Comparison of ENCODE assay signal across 1 cellular context in genomic region chr1:152047954-152048640, GRCh38.
A peak's percentile ranks its signal among the peaks of the same experiment; 100 is the strongest.
TF ChIP-seq lines count a peak whose summit lies in the region.

No MANE protein-coding gene starts in this region.

TF ChIP-seq in HepG2, 621 proteins besides CTCF, POLR2A, EP300 and RAD21 (continued from another document and continues in another):
- TF ChIP-seq THRA (CRISPR knock-in tag; IDR thresholded peaks at IDR 0.05; ENCODE audit: borderline replicate concordance) (0 out of 2 replicates have a peak, but pooled peaks have one; percentile 30), ZNF552 (CRISPR knock-in tag; IDR thresholded peaks at IDR 0.05; ENCODE audit: borderline replicate concordance) (no peak), HNRNPUL1 (IDR thresholded peaks at IDR 0.05; ENCODE audit: low read depth, low read length) (no peak), NFYC (CRISPR knock-in tag; IDR thresholded peaks at IDR 0.05) (peak; percentile 54; the same call in 1 of the 2 replicates), PBX2 (CRISPR knock-in tag; IDR thresholded peaks at IDR 0.05) (no peak), ZC3H4 (CRISPR knock-in tag; IDR thresholded peaks at IDR 0.05; ENCODE audit: borderline replicate concordance) (no peak), DRAP1 (CRISPR knock-in tag; IDR thresholded peaks at IDR 0.05) (peak; percentile 65; the same call in 1 of the 2 replicates), POGZ (CRISPR knock-in tag; IDR thresholded peaks at IDR 0.05) (no peak), GLI4 (CRISPR knock-in tag; IDR thresholded peaks at IDR 0.05; ENCODE audit: borderline replicate concordance) (no peak), MAF1 (CRISPR knock-in tag; IDR thresholded peaks at IDR 0.05; ENCODE audit: borderline replicate concordance) (no peak), SAFB2 (CRISPR knock-in tag; IDR thresholded peaks at IDR 0.05; ENCODE audit: borderline replicate concordance, low read depth) (no peak), ZNF547 (CRISPR knock-in tag; IDR thresholded peaks at IDR 0.05) (no peak), HIC2 (CRISPR knock-in tag; IDR thresholded peaks at IDR 0.05; ENCODE audit: low read depth) (no peak), HIVEP1 (CRISPR knock-in tag; IDR thresholded peaks at IDR 0.05) (no peak), NBN (conservative IDR thresholded peaks at IDR 0.05) (no peak), MYC (CRISPR knock-in tag; IDR thresholded peaks at IDR 0.05; ENCODE audit: borderline replicate concordance) (peak; percentile 38; the same call in 1 of the 2 replicates), ATF5 (CRISPR knock-in tag; IDR thresholded peaks at IDR 0.05; ENCODE audit: low read depth) (no peak), ERF (CRISPR knock-in tag; IDR thresholded peaks at IDR 0.05) (0 out of 2 replicates have a peak, but pooled peaks have one; percentile 39), ZFP90 (CRISPR knock-in tag; IDR thresholded peaks at IDR 0.05; ENCODE audit: borderline replicate concordance) (peak; percentile 47; the same call in 1 of the 2 replicates), CAMTA2 (CRISPR knock-in tag; IDR thresholded peaks at IDR 0.05; ENCODE audit: borderline replicate concordance) (no peak), SIN3B (IDR thresholded peaks at IDR 0.05; ENCODE audit: low read length) (no peak), FOXJ3 (CRISPR knock-in tag; IDR thresholded peaks at IDR 0.05; ENCODE audit: borderline replicate concordance) (no peak), ZNF451 (CRISPR knock-in tag; IDR thresholded peaks at IDR 0.05) (no peak), ZSCAN20 (CRISPR knock-in tag; IDR thresholded peaks at IDR 0.05; ENCODE audit: borderline replicate concordance) (no peak), ZBTB8A (CRISPR knock-in tag; IDR thresholded peaks at IDR 0.05; ENCODE audit: borderline replicate concordance, low read depth) (no peak), POLR2AphosphoS5 (IDR thresholded peaks at IDR 0.05; ENCODE audit: low read depth, low read length) (peak; percentile 66), ZFP41 (CRISPR knock-in tag; IDR thresholded peaks at IDR 0.05; ENCODE audit: borderline replicate concordance) (no peak), ZNF597 (CRISPR knock-in tag; IDR thresholded peaks at IDR 0.05) (no peak), BCL6 (CRISPR knock-in tag; IDR thresholded peaks at IDR 0.05) (no peak), ZFP62 (CRISPR knock-in tag; IDR thresholded peaks at IDR 0.05) (no peak), RFXAP (CRISPR knock-in tag; IDR thresholded peaks at IDR 0.05; ENCODE audit: borderline replicate concordance) (no peak; the same call in 1 of the 2 replicates), DNMT1 (CRISPR knock-in tag; IDR thresholded peaks at IDR 0.05) (no peak), PTBP1 (IDR thresholded peaks at IDR 0.05; ENCODE audit: low read depth, low read length, poor library complexity, severe bottlenecking) (no peak), E2F1 (CRISPR knock-in tag; IDR thresholded peaks at IDR 0.05) (no peak), DZIP1 (CRISPR knock-in tag; IDR thresholded peaks at IDR 0.05) (no peak), ZNF549 (CRISPR knock-in tag; IDR thresholded peaks at IDR 0.05) (no peak), TBX2 (CRISPR knock-in tag; IDR thresholded peaks at IDR 0.05; ENCODE audit: borderline replicate concordance) (no peak; the same call in 1 of the 2 replicates), E2F2 (CRISPR knock-in tag; IDR thresholded peaks at IDR 0.05; ENCODE audit: borderline replicate concordance) (no peak), HNF1A (IDR thresholded peaks at IDR 0.05; ENCODE audit: low read depth) (no peak), HNF1A (CRISPR knock-in tag; IDR thresholded peaks at IDR 0.05; ENCODE audit: borderline replicate concordance) (no peak; the same call in 1 of the 2 replicates), KMT2B (CRISPR knock-in tag; IDR thresholded peaks at IDR 0.05) (no peak), ZNF138 (CRISPR knock-in tag; IDR thresholded peaks at IDR 0.05; ENCODE audit: low read depth) (0 out of 2 replicates have a peak, but pooled peaks have one; percentile 23), BATF2 (CRISPR knock-in tag; IDR thresholded peaks at IDR 0.05) (no peak), ZFP36L1 (CRISPR knock-in tag; IDR thresholded peaks at IDR 0.05) (no peak), LBX2 (CRISPR knock-in tag; IDR thresholded peaks at IDR 0.05; ENCODE audit: borderline replicate concordance) (no peak), RARG (CRISPR knock-in tag; IDR thresholded peaks at IDR 0.05; ENCODE audit: low read depth) (no peak), RNF2 (conservative IDR thresholded peaks at IDR 0.05; ENCODE audit: low read depth) (no peak), ZNF367 (CRISPR knock-in tag; IDR thresholded peaks at IDR 0.05; ENCODE audit: borderline replicate concordance) (no peak), NFKB2 (CRISPR knock-in tag; IDR thresholded peaks at IDR 0.05; ENCODE audit: borderline replicate concordance) (no peak)
